20 cellular contexts compared by ENCODE assay signal in the genomic region with DNA sequence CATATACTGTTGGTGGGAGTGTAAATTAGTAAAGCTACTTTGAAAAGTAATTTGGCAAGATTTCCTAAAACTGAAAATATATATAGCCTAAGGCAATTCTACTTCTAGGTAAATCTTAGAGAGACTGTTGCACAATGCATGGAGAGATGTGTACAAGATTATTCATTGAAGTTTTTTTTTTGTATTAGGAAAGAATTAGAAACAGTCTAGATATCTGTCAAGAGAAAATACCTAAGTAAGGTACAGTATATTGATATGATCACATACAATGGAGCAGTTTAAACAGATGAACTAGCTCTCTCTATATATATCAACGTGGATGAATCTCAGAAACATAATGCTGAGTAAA. TPM values are rescaled to one million over a fixed set of nuclear protein-coding genes. Genes with fewer than 3 reads are reported as not detected.
DNase-seq lines count a peak whose midpoint lies in the region; ATAC-seq, FAIRE-seq and TF ChIP-seq lines count a peak whose summit lies in the region.
"Had no signal": no experiment of that assay in that cellular context is flagged by ENCODE, and none has a peak within 500 bp of the region (broad histone marks: within the 10 kb centered on the region; RNA-seq: fewer than 3 reads in every experiment).

No MANE protein-coding gene starts in this region.

- ATAC-seq in activated CD4-positive, alpha-beta T cell treated with anti-CD3 and anti-CD28 coated beads for 36 hours = peak; percentile 53
- no peak for ATAC-seq in K562
- no peak for ATAC-seq in HG02981 (IDR thresholded peaks at IDR 0.05; ENCODE audit: unreplicated experiment)
- ATAC-seq in heart left ventricle = no peak
- ATAC-seq: A549 had no signal

- H3K79me2 ChIP-seq in K562 (ENCODE audit: control insufficient read depth, insufficient read depth, low read length) = no peaks in the 10 kb centered on the region
- H3K79me2 ChIP-seq in hepatocyte = no peaks in the 10 kb centered on the region

- no peak for FAIRE-seq in K562 (lab: Jason Lieb, UNC)
- FAIRE-seq: A549, GM12892, GM18507 had no signal

- in situ Hi-C loops in K562 (cut with MboI) = no loop called here

- no TSS peak for BruUV-seq in K562 (replicated peaks; lab: Mats Ljungman, UMichigan)

- H3K4me3 ChIP-seq in K562 (no peak overlapping the region), hepatocyte (no peak overlapping the region), heart left ventricle (no peak overlapping the region)
- H3K4me3 ChIP-seq: A549, GM23248, HAP-1 had no signal

- CTCF ChIA-PET in activated CD4-positive, alpha-beta T cell treated with anti-CD3 and anti-CD28 coated beads for 36 hours (lab: Charles Lee) = interaction anchor here (1.4 to 2.5 kb wide), 2 partner anchors 10 to 70 kb away, joined by 3 to 10 read pairs; no protein-coding TSS in a partner anchor
- CTCF ChIA-PET in K562 (lab: Yijun Ruan, JAX; ENCODE audit: low intra/inter-chr PET ratio) = no interaction called here

- DNase-seq in activated CD4-positive, alpha-beta T cell treated with anti-CD3 and anti-CD28 coated beads for 36 hours = no peak
- no peak for DNase-seq in activated CD4-positive, alpha-beta T cell treated with anti-CD3 and anti-CD28 coated beads, Interleukin-2, amount 10 ng/mL, durations not matched to agents 24 days and 14 days
- DNase-seq in K562 (ENCODE audit: extremely low read depth in 1 of 4, low spot score in 3 of 4) = no peak
- DNase-seq in hepatocyte (ENCODE audit: low spot score) = no peak
- DNase-seq in activated naive CD4-positive, alpha-beta T cell (lab: John Stamatoyannopoulos, UW) = no peak
- no peak for DNase-seq in heart left ventricle
- DNase-seq: AML-193; CD4-positive, alpha-beta memory T cell; DMS153; DMS79; GDM1; GM23248 had no signal

- H3K9me3 Mint-ChIP-seq in activated CD4-positive, alpha-beta T cell treated with anti-CD3 and anti-CD28 coated beads for 36 hours (ENCODE audit: low read depth) = no peaks in the 10 kb centered on the region
- peaks cover 7% of the 10 kb centered on the region for H3K9me3 Mint-ChIP-seq in activated CD4-positive, alpha-beta T cell treated with anti-CD3 and anti-CD28 coated beads, Interleukin-2, amount 10 ng/mL, durations not matched to agents 24 days and 14 days
- H3K9me3 Mint-ChIP-seq: CD4-positive, alpha-beta memory T cell had no signal

- H3K9me2 ChIP-seq in hepatocyte (replicated peaks; ENCODE audit: insufficient read depth) = no peaks in the 10 kb centered on the region

- H3K27ac Mint-ChIP-seq in activated CD4-positive, alpha-beta T cell treated with anti-CD3 and anti-CD28 coated beads for 36 hours = no peak overlapping the region
- no peak overlapping the region for H3K27ac Mint-ChIP-seq in activated CD4-positive, alpha-beta T cell treated with anti-CD3 and anti-CD28 coated beads, Interleukin-2, amount 10 ng/mL, durations not matched to agents 24 days and 14 days
- H3K27ac Mint-ChIP-seq: CD4-positive, alpha-beta memory T cell had no signal

- 8% methylated on average over 1 of the region's 1 CpG for WGBS in K562 (ENCODE audit: insufficient coverage, low coverage, missing lambda C conversion rate)
- 79% methylated on average over 1 of the region's 1 CpG for WGBS in hepatocyte (ENCODE audit: low lambda C conversion rate, missing lambda C conversion rate)
- WGBS in heart left ventricle, 4 donors = 71 to 79% (median 74%) methylated on average over 1 of the region's 1 CpG

- H3K36me3 ChIP-seq in K562 (ENCODE audit: control insufficient read depth, insufficient read depth, low read length) (no peaks in the 10 kb centered on the region), hepatocyte (replicated peaks; ENCODE audit: insufficient read depth, low read depth) (no peaks in the 10 kb centered on the region), heart left ventricle (no peaks in the 10 kb centered on the region)
- H3K36me3 ChIP-seq: HAP-1 had no signal

- H3K27ac ChIP-seq in K562 (ENCODE audit: extremely low read depth, low read depth, low read length) (no peak overlapping the region), hepatocyte (peak overlapping the region; percentile 69), heart left ventricle (no peak overlapping the region)
- H3K27ac ChIP-seq: 22Rv1, A549, C4-2B, GM23248, HL-60 had no signal

- no peaks in the 10 kb centered on the region for H3K9me3 ChIP-seq in K562 (replicated peaks; ENCODE audit: control insufficient read depth, insufficient read depth, low read depth, low read length)
- no peaks in the 10 kb centered on the region for H3K9me3 ChIP-seq in hepatocyte (ENCODE audit: low read depth)
- no peaks in the 10 kb centered on the region for H3K9me3 ChIP-seq in heart left ventricle
- H3K9me3 ChIP-seq: A549 had no signal

- H3K9ac ChIP-seq in K562 (ENCODE audit: insufficient read depth in 1 of 2, low read depth in 2 of 2, low read length in 2 of 2) = no peak overlapping the region
- H3K9ac ChIP-seq: GM23248 had no signal

- no peaks in the 10 kb centered on the region for H3K36me3 Mint-ChIP-seq in activated CD4-positive, alpha-beta T cell treated with anti-CD3 and anti-CD28 coated beads for 36 hours (ENCODE audit: low read depth)
- no peaks in the 10 kb centered on the region for H3K36me3 Mint-ChIP-seq in activated CD4-positive, alpha-beta T cell treated with anti-CD3 and anti-CD28 coated beads, Interleukin-2, amount 10 ng/mL, durations not matched to agents 24 days and 14 days (ENCODE audit: low read depth)
- H3K36me3 Mint-ChIP-seq: CD4-positive, alpha-beta memory T cell had no signal

- H3K4me2 ChIP-seq in K562 (ENCODE audit: insufficient read depth, low read length) (no peak overlapping the region), hepatocyte (no peak overlapping the region)
- H3K4me2 ChIP-seq: A549 had no signal

- peaks cover 16 to 70% of the 10 kb centered on the region in 2 experiments for H3K4me1 ChIP-seq in K562 (replicated peaks in 1 of 2; ENCODE audit: control insufficient read depth in 2 of 2, insufficient read depth in 2 of 2, low read length in 2 of 2)
- peaks cover 22% of the 10 kb centered on the region for H3K4me1 ChIP-seq in hepatocyte (ENCODE audit: insufficient read depth)
- H3K4me1 ChIP-seq in heart left ventricle = peaks cover 0 to 4% (median 0%) of the 10 kb centered on the region in 12 donors
- H3K4me1 ChIP-seq: A549 had no signal

- H4K20me1 ChIP-seq in K562 (replicated peaks; ENCODE audit: control insufficient read depth, insufficient read depth, low read length) = no peaks in the 10 kb centered on the region
- no peaks in the 10 kb centered on the region for H4K20me1 ChIP-seq in hepatocyte (ENCODE audit: insufficient read depth, poor library complexity, severe bottlenecking)

- H3K9me1 ChIP-seq in K562 (ENCODE audit: control insufficient read depth, insufficient read depth, low read length) = no peaks in the 10 kb centered on the region

- TF ChIP-seq RAD21 in K562 (CRISPR knock-in tag; conservative IDR thresholded peaks at IDR 0.05 in 1 of 2, IDR thresholded peaks at IDR 0.05 in 1 of 2) = no peak

- TF ChIP-seq POLR2A in K562 (conservative IDR thresholded peaks at IDR 0.05) (no peak), heart left ventricle (IDR thresholded peaks at IDR 0.05) (no peak)

- intact Hi-C loops in activated CD4-positive, alpha-beta T cell treated with anti-CD3 and anti-CD28 coated beads for 36 hours (cut with DNase I, micrococcal nuclease) = no loop called here
- intact Hi-C loops in activated CD4-positive, alpha-beta T cell treated with anti-CD3 and anti-CD28 coated beads, Interleukin-2, amount 10 ng/mL, durations not matched to agents 24 days and 14 days (cut with micrococcal nuclease) = loop anchor here (5.0 kb wide), 1 partner anchor 42 kb away; no protein-coding TSS in a partner anchor
- intact Hi-C loops in K562 (cut with micrococcal nuclease) (no loop called here), heart left ventricle (cut with DNase I) (no loop called here)

- TF ChIP-seq CTCF in K562 (IDR thresholded peaks at IDR 0.05 in 2 of 3, conservative IDR thresholded peaks at IDR 0.05 in 1 of 3; ENCODE audit: insufficient read depth in 2 of 3, low read depth in 1 of 3, low read length in 3 of 3) (no peak), hepatocyte (IDR thresholded peaks at IDR 0.05; ENCODE audit: poor library complexity) (no peak), heart left ventricle (IDR thresholded peaks at IDR 0.05) (no peak)

- POLR2A ChIA-PET in activated CD4-positive, alpha-beta T cell treated with anti-CD3 and anti-CD28 coated beads for 36 hours (lab: Charles Lee) = no interaction called here
- POLR2A ChIA-PET in K562 (lab: Yijun Ruan, JAX) = interaction anchor here (0.8 to 1.7 kb wide), 5 partner anchors 8 to 97 kb away, joined by 3 to 7 read pairs (median 4); no protein-coding TSS in a partner anchor

- no peaks in the 10 kb centered on the region for H3K27me3 Mint-ChIP-seq in activated CD4-positive, alpha-beta T cell treated with anti-CD3 and anti-CD28 coated beads for 36 hours
- no peaks in the 10 kb centered on the region for H3K27me3 Mint-ChIP-seq in activated CD4-positive, alpha-beta T cell treated with anti-CD3 and anti-CD28 coated beads, Interleukin-2, amount 10 ng/mL, durations not matched to agents 24 days and 14 days

- peaks cover 12% of the 10 kb centered on the region for H3K4me1 Mint-ChIP-seq in activated CD4-positive, alpha-beta T cell treated with anti-CD3 and anti-CD28 coated beads for 36 hours
- peaks cover 3% of the 10 kb centered on the region for H3K4me1 Mint-ChIP-seq in activated CD4-positive, alpha-beta T cell treated with anti-CD3 and anti-CD28 coated beads, Interleukin-2, amount 10 ng/mL, durations not matched to agents 24 days and 14 days

- H3K4me3 Mint-ChIP-seq in activated CD4-positive, alpha-beta T cell treated with anti-CD3 and anti-CD28 coated beads for 36 hours = no peak overlapping the region
- H3K4me3 Mint-ChIP-seq in activated CD4-positive, alpha-beta T cell treated with anti-CD3 and anti-CD28 coated beads, Interleukin-2, amount 10 ng/mL, durations not matched to agents 24 days and 14 days = no peak overlapping the region
- H3K4me3 Mint-ChIP-seq: CD4-positive, alpha-beta memory T cell had no signal

- H2AFZ ChIP-seq in K562 (ENCODE audit: low read depth, low read length) (no peak overlapping the region), hepatocyte (no peak overlapping the region)
- H2AFZ ChIP-seq: GM23248 had no signal

- TF ChIP-seq EP300 in K562 (IDR thresholded peaks at IDR 0.05; ENCODE audit: low read length) = no peak

- H3K27me3 ChIP-seq in K562 (ENCODE audit: control insufficient read depth in 2 of 2, insufficient read depth in 2 of 2, low read length in 2 of 2) (no peaks in the 10 kb centered on the region), hepatocyte (no peaks in the 10 kb centered on the region), heart left ventricle (no peaks in the 10 kb centered on the region)

RNA-seq across cellular contexts. Expression of a gene that starts 59.2 kb away (rescaled TPM):
- total RNA-seq in activated CD4-positive, alpha-beta T cell treated with anti-CD3 and anti-CD28 coated beads for 36 hours = 10 to 100 TPM; 17.1 to 23.0 TPM
- total RNA-seq in activated CD4-positive, alpha-beta T cell treated with anti-CD3 and anti-CD28 coated beads, Interleukin-2, amount 10 ng/mL, durations not matched to agents 24 days and 14 days = 45.5 and 50.7 TPM in 2 replicates
- total RNA-seq in K562 (2011; cell fraction: chromatin; rRNA removed; ENCODE audit: low replicate concordance) = 38.7 and 52.9 TPM in 2 replicates
- total RNA-seq in K562 (2011; cell fraction: nucleolus; rRNA removed) = 26.2 and 27.5 TPM in 2 replicates
- 35.6 and 47.0 TPM in 2 replicates for total RNA-seq in K562 (2011; cell fraction: nucleoplasm; rRNA removed)
- total RNA-seq in K562 (2014; rRNA removed) = 4.3 and 4.4 TPM in 2 replicates
- 6.8 and 6.9 TPM in 2 replicates for total RNA-seq in K562 (2014; rRNA removed; fragmentation: Illumina TruSeq; extraction: Trizol)
- total RNA-seq in K562 (2015; rRNA removed; fragmentation: Illumina TruSeq; extraction: Trizol) = 3.8 and 4.5 TPM in 2 replicates
- total RNA-seq in K562 (2021) = 12.0 and 14.3 TPM in 2 replicates
- 11.4 and 14.2 TPM in 2 replicates for polyA plus RNA-seq in K562 (2011; rRNA removed)
- 6.6 and 10.6 TPM in 2 replicates for polyA plus RNA-seq in K562 (2011; cell fraction: cytosol; rRNA removed)
- polyA plus RNA-seq in K562 (2011; cell fraction: nucleus; rRNA removed) = 12.8 and 15.9 TPM in 2 replicates
- polyA plus RNA-seq in K562 (2012) = 8.5 and 14.6 TPM in 2 replicates
- polyA plus RNA-seq in K562 (2014; fragmentation: Illumina TruSeq; extraction: Trizol) = 12.9 and 13.0 TPM in 2 replicates
- polyA plus RNA-seq in K562 (2014; fragmentation: Nextera tagmentation; extraction: Ambion mirVana) = 1 to 10 TPM; 4.7 to 7.9 TPM
- 5.9 and 6.8 TPM in 2 replicates for polyA plus RNA-seq in K562 (2014; rRNA removed)
- 21.8 and 29.3 TPM in 2 replicates for polyA minus RNA-seq in K562 (2011; rRNA and poly(A)+ RNA removed)
- polyA minus RNA-seq in K562 (2011; cell fraction: cytosol; rRNA and poly(A)+ RNA removed) = 10.3 and 12.3 TPM in 2 replicates
- 14.8 and 26.1 TPM in 2 replicates for polyA minus RNA-seq in K562 (2011; cell fraction: nucleus; rRNA and poly(A)+ RNA removed)
- 19.1 and 19.6 TPM in 2 replicates for total RNA-seq in hepatocyte
- 16.9 and 20.1 TPM in 2 replicates for polyA plus RNA-seq in hepatocyte
- total RNA-seq in heart left ventricle = 10 to 100 TPM; 15.3 to 37.6 (median 23.9) TPM
- polyA plus RNA-seq in heart left ventricle = 10 to 100 TPM in 1 of 2 donors, 1 to 10 TPM in 1; 5.6 to 26.3 TPM
